Comparison of ENCODE assay signal across 9 cellular contexts in the genomic region with DNA sequence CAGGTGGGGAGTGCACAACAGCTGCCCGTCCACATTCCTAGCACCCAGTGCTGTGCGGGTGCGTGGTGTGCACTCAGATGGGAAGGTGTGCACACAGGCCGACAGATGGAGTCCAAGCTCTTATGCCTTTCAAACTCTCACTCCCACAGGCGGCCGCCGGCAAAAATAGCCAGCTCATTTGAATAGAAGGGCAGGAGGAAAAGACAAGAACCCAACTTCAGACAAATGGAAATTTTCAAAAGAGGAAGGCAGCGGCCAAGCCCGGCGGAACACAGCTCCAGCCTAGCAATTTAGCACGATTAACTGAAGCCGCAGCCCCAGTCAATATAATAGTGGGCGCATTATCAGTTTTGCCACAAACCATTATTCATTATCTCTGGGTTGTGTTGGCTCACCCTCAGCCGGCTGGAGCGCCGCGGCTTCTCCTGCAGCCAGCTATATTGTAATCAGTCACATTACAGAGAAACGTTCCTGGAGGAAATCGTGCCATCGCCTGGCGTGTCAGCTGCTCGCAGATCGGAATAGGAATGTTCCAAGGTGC.
DNase-seq lines count a peak whose midpoint lies in the region; ATAC-seq, FAIRE-seq and TF ChIP-seq lines count a peak whose summit lies in the region.
"Had no signal": no experiment of that assay in that cellular context is flagged by ENCODE, and none has a peak within 500 bp of the region (broad histone marks: within the 10 kb centered on the region; RNA-seq: fewer than 3 reads in every experiment).

No MANE protein-coding gene starts in this region.

- 7% methylated on average over 23 of the region's 23 CpGs for WGBS in GM12878 (ENCODE audit: insufficient coverage, insufficient replicate concordance, low lambda C conversion rate, missing lambda C conversion rate)
- WGBS in pancreas, 2 donors, result 4 to 6% methylated on average over 23 of the region's 23 CpGs

- H3K27me3 ChIP-seq in GM23338 (ENCODE audit: insufficient read depth) (no peaks in the 10 kb centered on the region), GM12878 (replicated peaks in 1 of 2; ENCODE audit: control insufficient read depth in 2 of 2, insufficient read depth in 2 of 2, low read length in 1 of 2) (peaks cover 4 to 6% of the 10 kb centered on the region in 2 experiments; a peak in 3 of 4 replicates), pancreas (no peaks in the 10 kb centered on the region)

- no peak for TF ChIP-seq RAD21 in GM12878 (IDR thresholded peaks at IDR 0.05; ENCODE audit: insufficient read depth, low read depth, low read length)

- in situ Hi-C loops in GM12878 (cut with MboI), result no loop called here

- no peaks in the 10 kb centered on the region for H4K20me1 ChIP-seq in GM23338 (replicated peaks; ENCODE audit: insufficient read depth)
- H4K20me1 ChIP-seq in GM12878 (ENCODE audit: control insufficient read depth, insufficient read depth), result no peaks in the 10 kb centered on the region

- H3K27ac Mint-ChIP-seq in GM23338, result no peak overlapping the region
- H3K27ac Mint-ChIP-seq in activated CD4-positive, alpha-beta memory T cell treated with anti-CD3 and anti-CD28 coated beads for 36 hours, result no peak overlapping the region

- H3K4me1 Mint-ChIP-seq in GM23338, result no peaks in the 10 kb centered on the region
- H3K4me1 Mint-ChIP-seq in activated CD4-positive, alpha-beta memory T cell treated with anti-CD3 and anti-CD28 coated beads for 36 hours (ENCODE audit: low read depth), result no peaks in the 10 kb centered on the region

- CTCF ChIA-PET in GM12878 (lab: Yijun Ruan, JAX), result interaction anchor here (1.6 kb wide), 1 partner anchor 19 kb away, joined by 4 read pairs; no protein-coding TSS in a partner anchor
- CTCF ChIA-PET in activated CD4-positive, alpha-beta memory T cell treated with anti-CD3 and anti-CD28 coated beads for 36 hours (lab: Charles Lee), result interaction anchor here (0.6 to 2.1 kb wide), 3 partner anchors 19 to 169 kb away, joined by 3 to 9 read pairs (median 7); a partner anchor contains a TSS

- DNase-seq in GM23338 (ENCODE audit: low spot score), result no peak
- DNase-seq in NCI-H524 treated with DMSO at 0.1 percent for 48 hours (lab: John Stamatoyannopoulos, UW), result peak; percentile 77
- DNase-seq in GM12878 (ENCODE audit: low read depth, low spot score), result no peak
- DNase-seq in pancreas, result no peak
- no peak for DNase-seq in NCI-H2196 (lab: John Stamatoyannopoulos, UW; ENCODE audit: unreplicated experiment)
- no peak for DNase-seq in activated CD4-positive, alpha-beta memory T cell treated with anti-CD3 and anti-CD28 coated beads for 36 hours
- DNase-seq: NCI-H187 had no signal

- TF ChIP-seq EP300 in GM12878 (IDR thresholded peaks at IDR 0.05; ENCODE audit: borderline replicate concordance in 1 of 2, control insufficient read depth in 1 of 2, low read depth in 2 of 2, low read length in 2 of 2), result no peak

- TF ChIP-seq CTCF in GM23338 (conservative IDR thresholded peaks at IDR 0.05; ENCODE audit: low read depth in 2 of 2) (no peak), GM12878 (IDR thresholded peaks at IDR 0.05 in 2 of 3, conservative IDR thresholded peaks at IDR 0.05 in 1 of 3; ENCODE audit: control insufficient read depth in 2 of 3, extremely low read depth in 1 of 3, insufficient read depth in 1 of 3, low read depth in 3 of 3, low read length in 3 of 3) (no peak), pancreas (IDR thresholded peaks at IDR 0.05) (no peak)

- H2AFZ ChIP-seq in GM23338 (0 out of 2 replicates have a peak overlapping the region, but pooled peaks have one; percentile 38), GM12878 (ENCODE audit: control insufficient read depth, low read depth, low read length) (no peak overlapping the region)

- peaks cover 5% of the 10 kb centered on the region; the same call in 2 of the 3 replicates for H3K9me3 Mint-ChIP-seq in GM23338
- peaks cover 2% of the 10 kb centered on the region for H3K9me3 Mint-ChIP-seq in activated CD4-positive, alpha-beta memory T cell treated with anti-CD3 and anti-CD28 coated beads for 36 hours

- TF ChIP-seq POLR2A in GM12878 (IDR thresholded peaks at IDR 0.05; ENCODE audit: low read depth, low read length), result no peak

- no peaks in the 10 kb centered on the region for H3K36me3 ChIP-seq in GM23338 (ENCODE audit: insufficient read depth)
- no peaks in the 10 kb centered on the region for H3K36me3 ChIP-seq in GM12878 (ENCODE audit: control insufficient read depth in 2 of 2, insufficient read depth in 2 of 2, low read length in 1 of 2)
- H3K36me3 ChIP-seq in pancreas, result no peaks in the 10 kb centered on the region

- no peaks in the 10 kb centered on the region for H3K4me1 ChIP-seq in GM23338 (ENCODE audit: insufficient read depth)
- no peaks in the 10 kb centered on the region for H3K4me1 ChIP-seq in GM12878 (ENCODE audit: control insufficient read depth, insufficient read depth, low read length)
- H3K4me1 ChIP-seq in pancreas, result no peaks in the 10 kb centered on the region

- H3K4me3 Mint-ChIP-seq in GM23338, result no peak overlapping the region
- no peak overlapping the region for H3K4me3 Mint-ChIP-seq in activated CD4-positive, alpha-beta memory T cell treated with anti-CD3 and anti-CD28 coated beads for 36 hours

- no peaks in the 10 kb centered on the region for H3K36me3 Mint-ChIP-seq in GM23338 (ENCODE audit: low read depth)
- no peaks in the 10 kb centered on the region for H3K36me3 Mint-ChIP-seq in activated CD4-positive, alpha-beta memory T cell treated with anti-CD3 and anti-CD28 coated beads for 36 hours

- SMC1A ChIA-PET in GM12878 (lab: Charles Lee; ENCODE audit: uncharacterized antibody, unreplicated experiment), result interaction anchor here (0.8 to 0.9 kb wide), 2 partner anchors 33 to 66 kb away, joined by 3 read pairs; no protein-coding TSS in a partner anchor

- H3K9me2 ChIP-seq in GM23338 (ENCODE audit: insufficient read depth), result no peaks in the 10 kb centered on the region

- peaks cover 12% of the 10 kb centered on the region for H3K27me3 Mint-ChIP-seq in GM23338 (ENCODE audit: insufficient read depth, low read depth, poor library complexity)
- H3K27me3 Mint-ChIP-seq in activated CD4-positive, alpha-beta memory T cell treated with anti-CD3 and anti-CD28 coated beads for 36 hours, result peaks cover 9% of the 10 kb centered on the region

- H3F3A ChIP-seq in GM23338 (replicated peaks; ENCODE audit: low read depth), result no peaks in the 10 kb centered on the region

- H3K27ac ChIP-seq in GM23338 (ENCODE audit: low read depth) (no peak overlapping the region), GM12878 (ENCODE audit: control insufficient read depth, insufficient read depth) (no peak overlapping the region), pancreas (no peak overlapping the region)

- no peak overlapping the region for H3K9ac ChIP-seq in GM12878 (ENCODE audit: control insufficient read depth, insufficient read depth, low read length)

- RAD21 ChIA-PET in GM12878 (lab: Charles Lee; ENCODE audit: unreplicated experiment), result interaction anchor here (0.9 kb wide), 1 partner anchor 20 kb away, joined by 4 read pairs; no protein-coding TSS in a partner anchor

- ATAC-seq in GM23338 (no peak), GM12878 (0 out of 3 replicates have a peak, but pooled peaks have one; percentile 25), pancreas (peak; percentile 31 to 62 (median 48)), HG02840 (IDR thresholded peaks at IDR 0.05; ENCODE audit: low FRiP score, unreplicated experiment) (no peak), GM21737 (IDR thresholded peaks at IDR 0.05; ENCODE audit: unreplicated experiment) (no peak)

- H3K79me2 ChIP-seq in GM23338 (replicated peaks; ENCODE audit: insufficient read depth) (no peaks in the 10 kb centered on the region), GM12878 (ENCODE audit: control insufficient read depth, insufficient read depth, low read length) (no peaks in the 10 kb centered on the region)

- H3K4me2 ChIP-seq in GM23338 (no peak overlapping the region), GM12878 (ENCODE audit: control insufficient read depth, insufficient read depth) (no peak overlapping the region)

- FAIRE-seq in GM12878 (lab: Jason Lieb, UNC), result no peak
- FAIRE-seq in pancreas (lab: Jason Lieb, UNC), result no peak

- intact Hi-C loops in GM12878 (cut with micrococcal nuclease; ENCODE audit: unreplicated experiment), result no loop called here
- intact Hi-C loops in pancreas (cut with DNase I), result no loop called here
- intact Hi-C loops in activated CD4-positive, alpha-beta memory T cell treated with anti-CD3 and anti-CD28 coated beads for 36 hours (cut with micrococcal nuclease), result no loop called here

- POLR2A ChIA-PET in GM12878 (lab: Charles Lee), result no interaction called here
- POLR2A ChIA-PET in activated CD4-positive, alpha-beta memory T cell treated with anti-CD3 and anti-CD28 coated beads for 36 hours (lab: Charles Lee), result interaction anchor here (0.6 kb wide), 1 partner anchor 304 kb away, joined by 3 read pairs; no protein-coding TSS in a partner anchor

- H3K9me3 ChIP-seq in GM12878 (replicated peaks; ENCODE audit: control insufficient read depth, insufficient read depth, low read length) (no peaks in the 10 kb centered on the region; the same call in 2 of the 3 replicates), pancreas (no peaks in the 10 kb centered on the region)

- no peak overlapping the region for H3K4me3 ChIP-seq in GM23338
- H3K4me3 ChIP-seq in GM12878, result no peak overlapping the region
- H3K4me3 ChIP-seq in pancreas, result no peak overlapping the region

- no TSS peak for BruUV-seq in GM12878 (replicated peaks; lab: Mats Ljungman, UMichigan)

TF ChIP-seq in GM23338, 12 proteins besides CTCF, POLR2A, EP300 and RAD21:
- TF ChIP-seq NANOG (IDR thresholded peaks at IDR 0.05; ENCODE audit: borderline replicate concordance), result no peak
TF ChIP-seq in GM23338: peak in this region for 0.

TF ChIP-seq in GM12878, 131 proteins besides CTCF, POLR2A, EP300 and RAD21:
- TF ChIP-seq PAX5 (IDR thresholded peaks at IDR 0.05; ENCODE audit: borderline replicate concordance, low read depth, low read length), result 0 out of 2 replicates have a peak, but pooled peaks have one; percentile 7
- peak; percentile 10; the same call in 1 of the 2 replicates for TF ChIP-seq SPI1 (IDR thresholded peaks at IDR 0.05; ENCODE audit: borderline replicate concordance, insufficient read depth, low read depth, low read length)
- TF ChIP-seq FOS (IDR thresholded peaks at IDR 0.05; ENCODE audit: borderline replicate concordance, extremely low read depth, insufficient read length), result no peak

Comparison
In these comparisons a context has a peak if more than half of its experiments do, and no peak if none do; other contexts are left out.
1. ATAC-seq: peak in GM12878 (single experiment) and pancreas (4 of 4); none in GM23338 (single experiment), HG02840 (single experiment) and GM21737 (single experiment).